ENCODE assay signal across 7 cellular contexts in the genomic region with DNA sequence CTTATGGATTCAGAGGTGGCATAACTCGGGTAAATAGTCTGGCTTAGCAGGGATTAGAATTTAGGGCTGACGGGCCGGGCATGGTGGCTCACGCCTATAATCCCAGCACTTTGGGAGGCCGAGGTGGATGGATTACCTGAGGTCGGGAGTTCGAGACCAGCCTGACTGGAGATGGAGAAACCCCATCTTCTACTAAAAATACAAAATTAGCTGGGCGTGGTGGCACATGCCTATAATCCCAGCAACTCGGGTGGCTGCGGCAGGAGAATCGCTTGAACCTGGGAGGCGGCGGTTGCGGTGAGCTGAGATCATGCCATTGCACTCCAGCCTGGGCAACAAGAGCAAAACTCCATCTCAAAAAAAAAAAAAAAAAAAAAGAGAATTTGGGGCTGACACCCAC. TPM values are rescaled to one million over a fixed set of nuclear protein-coding genes. Genes with fewer than 3 reads are reported as not detected.
DNase-seq lines count a peak whose midpoint lies in the region; ATAC-seq, FAIRE-seq and TF ChIP-seq lines count a peak whose summit lies in the region.
"Not testable (repeated sequence)": the region's sequence is repeated elsewhere in the genome, so short reads cannot be mapped to it uniquely, and the experiment has no call there.

No MANE protein-coding gene starts in this region.

- ATAC-seq in GM23338: not testable (repeated sequence)

- H2BK5ac ChIP-seq in H1 (ENCODE audit: low read depth, low read length): peak overlapping the region; percentile 53; the same call in 1 of the 2 replicates

- H3K27ac Mint-ChIP-seq in GM23338; activated naive CD4-positive, alpha-beta T cell treated with anti-CD3 and anti-CD28 coated beads for 36 hours: not testable (repeated sequence)
- peak overlapping the region; percentile 92 for H3K27ac Mint-ChIP-seq in activated CD4-positive, alpha-beta memory T cell treated with anti-CD3 and anti-CD28 coated beads, Interleukin-2, amount 10 ng/mL, durations not matched to agents 7 days and 5 days
- peak overlapping the region; percentile 89 for H3K27ac Mint-ChIP-seq in neural crest cell (ENCODE audit: unreplicated experiment)

- H3K79me1 ChIP-seq in H1 (ENCODE audit: low read depth, low read length): not testable (repeated sequence)

- H2BK120ac ChIP-seq in H1 (replicated peaks; ENCODE audit: low read depth, low read length): not testable (repeated sequence)

- H4K20me1 ChIP-seq in GM23338 (replicated peaks; ENCODE audit: insufficient read depth); Loucy (ENCODE audit: insufficient read depth, low read length, poor library complexity, severe bottlenecking); PC-9 (ENCODE audit: insufficient read depth); H1 (replicated peaks in 1 of 2; ENCODE audit: control insufficient read depth in 1 of 2, insufficient read depth in 2 of 2, low read length in 2 of 2): not testable (repeated sequence)

- H3K4me1 ChIP-seq in GM23338 (ENCODE audit: insufficient read depth) (peaks cover 22% of the 10 kb centered on the region), Loucy (ENCODE audit: insufficient read depth, low read length, poor library complexity, severe bottlenecking) (peaks cover 38% of the 10 kb centered on the region), PC-9 (replicated peaks; ENCODE audit: insufficient read depth) (peaks cover 21% of the 10 kb centered on the region), H1 (replicated peaks in 1 of 4; ENCODE audit: control insufficient read depth in 3 of 4, insufficient read depth in 4 of 4, low read length in 3 of 4) (peaks cover 5 to 19% (median 9%) of the 10 kb centered on the region in 4 experiments)

- H3K79me2 ChIP-seq in GM23338 (replicated peaks; ENCODE audit: insufficient read depth); Loucy (ENCODE audit: insufficient read depth, low read length); PC-9 (ENCODE audit: low read depth); H1 (ENCODE audit: control insufficient read depth in 1 of 2, insufficient read depth in 2 of 2, low read length in 2 of 2): not testable (repeated sequence)

- not testable (repeated sequence) for H3K27me3 ChIP-seq in GM23338 (ENCODE audit: insufficient read depth); Loucy (ENCODE audit: insufficient read depth, low read length, poor library complexity, severe bottlenecking); PC-9 (ENCODE audit: insufficient read depth, low read depth); H1 (replicated peaks in 1 of 4; ENCODE audit: control insufficient read depth in 3 of 4, extremely low read depth in 1 of 4, insufficient read depth in 3 of 4, low read length in 3 of 4)

- TF ChIP-seq POLR2A in H1 (IDR thresholded peaks at IDR 0.05; ENCODE audit: control extremely low read depth in 1 of 2, low read depth in 2 of 2, low read length in 2 of 2): not testable (repeated sequence)

- H3K14ac ChIP-seq in H1 (ENCODE audit: insufficient read length): not testable (repeated sequence)

- not testable (repeated sequence) for H4K8ac ChIP-seq in H1 (ENCODE audit: extremely low read depth, insufficient read depth, low read length)

- H3F3A ChIP-seq in GM23338 (replicated peaks; ENCODE audit: low read depth); Loucy (ENCODE audit: low read depth): not testable (repeated sequence)
- peaks cover 10% of the 10 kb centered on the region; the same call in 1 of the 2 replicates for H3F3A ChIP-seq in PC-9 (ENCODE audit: insufficient read depth, low read depth)

- not testable (repeated sequence) for H2AK5ac ChIP-seq in H1 (ENCODE audit: low read depth, low read length)

- not testable (repeated sequence) for H3K4ac ChIP-seq in H1 (replicated peaks; ENCODE audit: insufficient read length, low read depth, low read length)

- CTCF ChIA-PET in PC-9 (lab: Charles Lee): not testable (repeated sequence)
- CTCF ChIA-PET in activated CD4-positive, alpha-beta memory T cell treated with anti-CD3 and anti-CD28 coated beads, Interleukin-2, amount 10 ng/mL, durations not matched to agents 7 days and 5 days (lab: Charles Lee): interaction anchor here (0.7 to 7.8 kb wide), 3 partner anchors 11 to 70 kb away, joined by 3 to 82 read pairs (median 7); no protein-coding TSS in a partner anchor
- CTCF ChIA-PET in activated naive CD4-positive, alpha-beta T cell treated with anti-CD3 and anti-CD28 coated beads for 36 hours (lab: Charles Lee): interaction anchor here (0.6 to 14.6 kb wide), 5 partner anchors 15 to 164 kb away, joined by 4 to 189 read pairs (median 9); no protein-coding TSS in a partner anchor
- CTCF ChIA-PET in H1 (lab: Charles Lee; ENCODE audit: partially characterized antibody): interaction anchor here (0.6 to 23.9 kb wide), 11 partner anchors 8 to 416 kb away, joined by 3 to 406 read pairs (median 11); a partner anchor contains a TSS

- WGBS in H1 (ENCODE audit: extremely low coverage in 1 of 2, insufficient coverage in 1 of 2, insufficient read length in 1 of 2, insufficient replicate concordance in 2 of 2, low coverage in 1 of 2, low lambda C conversion rate in 2 of 2, missing lambda C conversion rate in 1 of 2), 2 experiments: 90% methylated on average over 14 of the region's 14 CpGs; no CpG with 5 or more reads in 1 of the 2 experiments

- H3K9ac ChIP-seq in Loucy (ENCODE audit: low read depth, low read length, poor library complexity, severe bottlenecking): peak overlapping the region; percentile 74
- H3K9ac ChIP-seq in H1 (replicated peaks in 1 of 4; ENCODE audit: extremely low read depth in 1 of 4, low read depth in 3 of 4, low read length in 3 of 4): not testable (repeated sequence)

- peak overlapping the region; percentile 94 for H2AFZ ChIP-seq in GM23338
- not testable (repeated sequence) for H2AFZ ChIP-seq in Loucy (ENCODE audit: low read length); PC-9; H1 (ENCODE audit: low read length)

- H3K27ac ChIP-seq in GM23338 (ENCODE audit: low read depth): peak overlapping the region; percentile 60; the same call in 1 of the 2 replicates
- not testable (repeated sequence) for H3K27ac ChIP-seq in PC-9; H1 (ENCODE audit: low read depth, low read length)

- not testable (repeated sequence) for H3K4me3 ChIP-seq in GM23338; PC-9; H1 (ENCODE audit: extremely low read depth in 1 of 4, insufficient read depth in 2 of 4, low read depth in 3 of 4, low read length in 4 of 4)
- peak overlapping the region; percentile 56 for H3K4me3 ChIP-seq in Loucy (ENCODE audit: low read length, poor library complexity, severe bottlenecking)

- H3K23ac ChIP-seq in H1 (ENCODE audit: insufficient read length): not testable (repeated sequence)

- not testable (repeated sequence) for H2BK15ac ChIP-seq in H1 (ENCODE audit: low read length)

- H3K4me1 Mint-ChIP-seq in GM23338 (peaks cover 37% of the 10 kb centered on the region), neural crest cell (peaks cover 43% of the 10 kb centered on the region)
- H3K4me1 Mint-ChIP-seq in activated CD4-positive, alpha-beta memory T cell treated with anti-CD3 and anti-CD28 coated beads, Interleukin-2, amount 10 ng/mL, durations not matched to agents 7 days and 5 days: peaks cover 31% of the 10 kb centered on the region
- peaks cover 11% of the 10 kb centered on the region for H3K4me1 Mint-ChIP-seq in activated naive CD4-positive, alpha-beta T cell treated with anti-CD3 and anti-CD28 coated beads for 36 hours (ENCODE audit: low read depth)

- 0 out of 2 replicates have a peak overlapping the region, but pooled peaks have one; percentile 96 for H2BK12ac ChIP-seq in H1 (ENCODE audit: low read depth, low read length)

- DNase-seq in GM23338 (ENCODE audit: low spot score); PC-9; activated CD4-positive, alpha-beta memory T cell treated with anti-CD3 and anti-CD28 coated beads, Interleukin-2, amount 10 ng/mL, durations not matched to agents 7 days and 5 days; H1 (ENCODE audit: low read depth in 1 of 2, low spot score in 2 of 2); neural crest cell (ENCODE audit: low read depth, low spot score): not testable (repeated sequence)
- peak; percentile 3 for DNase-seq in activated naive CD4-positive, alpha-beta T cell treated with anti-CD3 and anti-CD28 coated beads for 36 hours

- intact Hi-C loops in PC-9 (cut with micrococcal nuclease; ENCODE audit: unreplicated experiment); activated naive CD4-positive, alpha-beta T cell treated with anti-CD3 and anti-CD28 coated beads for 36 hours (cut with micrococcal nuclease): not testable (repeated sequence)

- not testable (repeated sequence) for H3K23me2 ChIP-seq in H1 (ENCODE audit: low read depth, low read length)

- not testable (repeated sequence) for TF ChIP-seq CTCF in GM23338 (conservative IDR thresholded peaks at IDR 0.05; ENCODE audit: low read depth in 2 of 2); Loucy (conservative IDR thresholded peaks at IDR 0.05; ENCODE audit: low read length); PC-9 (conservative IDR thresholded peaks at IDR 0.05); H1 (IDR thresholded peaks at IDR 0.05; ENCODE audit: control extremely low read depth in 1 of 3, insufficient read depth in 1 of 3, low read depth in 1 of 3, low read length in 3 of 3); neural crest cell (conservative IDR thresholded peaks at IDR 0.05)

- not testable (repeated sequence) for TF ChIP-seq RAD21 in H1 (IDR thresholded peaks at IDR 0.05 in 1 of 2, conservative IDR thresholded peaks at IDR 0.05 in 1 of 2; ENCODE audit: low read depth in 2 of 2, low read length in 2 of 2)

- H2BK20ac ChIP-seq in H1 (ENCODE audit: low read length): not testable (repeated sequence)

- H3K36me3 ChIP-seq in GM23338 (ENCODE audit: insufficient read depth); Loucy (ENCODE audit: insufficient read depth, low read length); PC-9 (ENCODE audit: low read depth); H1 (ENCODE audit: control insufficient read depth in 2 of 4, insufficient read depth in 4 of 4, low read length in 3 of 4): not testable (repeated sequence)

- H3K4me3 Mint-ChIP-seq in GM23338; activated CD4-positive, alpha-beta memory T cell treated with anti-CD3 and anti-CD28 coated beads, Interleukin-2, amount 10 ng/mL, durations not matched to agents 7 days and 5 days; activated naive CD4-positive, alpha-beta T cell treated with anti-CD3 and anti-CD28 coated beads for 36 hours; neural crest cell: not testable (repeated sequence)

- not testable (repeated sequence) for H3K9me3 Mint-ChIP-seq in GM23338; activated CD4-positive, alpha-beta memory T cell treated with anti-CD3 and anti-CD28 coated beads, Interleukin-2, amount 10 ng/mL, durations not matched to agents 7 days and 5 days; activated naive CD4-positive, alpha-beta T cell treated with anti-CD3 and anti-CD28 coated beads for 36 hours; neural crest cell

- H3K9me2 ChIP-seq in GM23338 (ENCODE audit: insufficient read depth); Loucy (replicated peaks; ENCODE audit: low read depth, low read length); PC-9 (ENCODE audit: insufficient read depth): not testable (repeated sequence)

- not testable (repeated sequence) for H3K4me2 ChIP-seq in GM23338; H1 (ENCODE audit: insufficient read depth in 1 of 2, low read depth in 2 of 2, low read length in 2 of 2)
- H3K4me2 ChIP-seq in Loucy (ENCODE audit: low read depth, low read length, poor library complexity, severe bottlenecking): peak overlapping the region; percentile 76
- peak overlapping the region; percentile 57 for H3K4me2 ChIP-seq in PC-9

- POLR2A ChIA-PET in PC-9 (lab: Charles Lee; ENCODE audit: unreplicated experiment) (interaction anchor here (0.6 kb wide), 1 partner anchor 337 kb away, joined by 3 read pairs; no protein-coding TSS in a partner anchor), H1 (lab: Charles Lee; ENCODE audit: partially characterized antibody) (interaction anchor here (0.7 to 4.8 kb wide), 10 partner anchors 9 to 68 kb away, joined by 3 to 19 read pairs (median 4); a partner anchor contains a TSS)
- POLR2A ChIA-PET in activated CD4-positive, alpha-beta memory T cell treated with anti-CD3 and anti-CD28 coated beads, Interleukin-2, amount 10 ng/mL, durations not matched to agents 7 days and 5 days (lab: Charles Lee): interaction anchor here (0.7 to 4.0 kb wide), 6 partner anchors 10 to 75 kb away, joined by 3 to 32 read pairs (median 8); a partner anchor contains a TSS

- BruUV-seq in PC-9 (replicated peaks; lab: Mats Ljungman, UMichigan): not testable (repeated sequence)

- not testable (repeated sequence) for H3K9me3 ChIP-seq in Loucy (ENCODE audit: insufficient read depth, low read depth, low read length); PC-9 (ENCODE audit: insufficient read depth, low read depth); H1 (ENCODE audit: insufficient read depth in 2 of 2, low read depth in 1 of 2, low read length in 1 of 2)

- H4K5ac ChIP-seq in H1 (ENCODE audit: insufficient read length, low read depth, low read length): not testable (repeated sequence)

- not testable (repeated sequence) for H3K56ac ChIP-seq in H1 (replicated peaks; ENCODE audit: insufficient read length, low read depth, low read length)

- H3K18ac ChIP-seq in H1 (ENCODE audit: extremely low read depth, low read length): not testable (repeated sequence)

- TF ChIP-seq EP300 in H1 (IDR thresholded peaks at IDR 0.05; ENCODE audit: borderline replicate concordance in 1 of 2, low read depth in 2 of 2, low read length in 2 of 2): not testable (repeated sequence)

- FAIRE-seq in H1 (lab: Jason Lieb, UNC): not testable (repeated sequence)

- not testable (repeated sequence) for H4K91ac ChIP-seq in H1 (replicated peaks; ENCODE audit: insufficient read length, low read length)

- not testable (repeated sequence) for H3K36me3 Mint-ChIP-seq in GM23338 (ENCODE audit: low read depth); activated CD4-positive, alpha-beta memory T cell treated with anti-CD3 and anti-CD28 coated beads, Interleukin-2, amount 10 ng/mL, durations not matched to agents 7 days and 5 days (ENCODE audit: low read depth); activated naive CD4-positive, alpha-beta T cell treated with anti-CD3 and anti-CD28 coated beads for 36 hours (ENCODE audit: low read depth); neural crest cell (ENCODE audit: low read depth)

- not testable (repeated sequence) for H3K27me3 Mint-ChIP-seq in GM23338 (ENCODE audit: insufficient read depth, low read depth, poor library complexity); activated naive CD4-positive, alpha-beta T cell treated with anti-CD3 and anti-CD28 coated beads for 36 hours (ENCODE audit: low read depth); neural crest cell (ENCODE audit: low read depth)
- peaks cover 14% of the 10 kb centered on the region for H3K27me3 Mint-ChIP-seq in activated CD4-positive, alpha-beta memory T cell treated with anti-CD3 and anti-CD28 coated beads, Interleukin-2, amount 10 ng/mL, durations not matched to agents 7 days and 5 days

RNA-seq across cellular contexts. Expression of a gene that starts 6.4 kb away (rescaled TPM):
- total RNA-seq in GM23338 (2014; rRNA removed; shearing (Covaris generic)): 16.0 and 20.3 TPM in 2 replicates
- polyA plus RNA-seq in GM23338 (2016; fragmentation: Nextera tagmentation; extraction: Ambion mirVana): 2.0 and 2.5 TPM in 2 replicates
- total RNA-seq in PC-9 (2021): 8.2 and 11.0 TPM in 2 replicates
- total RNA-seq in activated CD4-positive, alpha-beta memory T cell treated with anti-CD3 and anti-CD28 coated beads, Interleukin-2, amount 10 ng/mL, durations not matched to agents 7 days and 5 days: 10 to 100 TPM; 25.7 to 30.2 TPM
- total RNA-seq in activated naive CD4-positive, alpha-beta T cell treated with anti-CD3 and anti-CD28 coated beads for 36 hours: 10 to 100 TPM in 1 of 2 experiments, 1 to 10 TPM in 1; 9.4 to 10.3 TPM
- 24.2 and 30.9 TPM in 2 replicates for total RNA-seq in H1 (2021; fragmentation: NEBNext Ultra II Directional; extraction: Animal tissue kit (Norgen Biotek cat#: 25700))
- 21.2 and 29.0 TPM in 2 replicates for polyA plus RNA-seq in H1 (2011; rRNA removed)
- 23.4 TPM for polyA plus RNA-seq in H1 (2011; cell fraction: cytosol; rRNA removed)
- polyA plus RNA-seq in H1 (2011; cell fraction: nucleus; rRNA removed): 28.4 TPM
- polyA plus RNA-seq in H1 (2012, experiment 1 of 2): 20.6 to 25.4 TPM (median 23.4 TPM) in 4 replicates
- 20.0 TPM for polyA plus RNA-seq in H1 (2012, experiment 2 of 2)
- polyA plus RNA-seq in H1 (2013, experiment 1 of 2): 9.5 TPM
- polyA plus RNA-seq in H1 (2013, experiment 2 of 2): 9.4 TPM
- polyA minus RNA-seq in H1 (2011; rRNA and poly(A)+ RNA removed): 36.9 and 38.5 TPM in 2 replicates
- polyA minus RNA-seq in H1 (2011; cell fraction: cytosol; rRNA and poly(A)+ RNA removed): 23.9 TPM
- polyA minus RNA-seq in H1 (2011; cell fraction: nucleus; rRNA and poly(A)+ RNA removed): 28.7 TPM
- 18.0 and 23.0 TPM in 2 replicates for total RNA-seq in neural crest cell

RNA-seq across cellular contexts. Expression of a gene that starts 45.8 kb away (rescaled TPM):
- 113 and 160 TPM in 2 replicates for total RNA-seq in GM23338 (2014; rRNA removed; shearing (Covaris generic))
- 69.3 and 77.7 TPM in 2 replicates for polyA plus RNA-seq in GM23338 (2016; fragmentation: Nextera tagmentation; extraction: Ambion mirVana)
- total RNA-seq in PC-9 (2021): 74.3 and 75.3 TPM in 2 replicates
- 10 to 100 TPM; 73.2 to 73.8 TPM for total RNA-seq in activated CD4-positive, alpha-beta memory T cell treated with anti-CD3 and anti-CD28 coated beads, Interleukin-2, amount 10 ng/mL, durations not matched to agents 7 days and 5 days
- total RNA-seq in activated naive CD4-positive, alpha-beta T cell treated with anti-CD3 and anti-CD28 coated beads for 36 hours: 100 to 1,000 TPM; 102 to 106 TPM
- total RNA-seq in H1 (2021; fragmentation: NEBNext Ultra II Directional; extraction: Animal tissue kit (Norgen Biotek cat#: 25700)): 144 and 153 TPM in 2 replicates
- polyA plus RNA-seq in H1 (2011; rRNA removed): 31.7 and 48.9 TPM in 2 replicates
- 68.3 TPM for polyA plus RNA-seq in H1 (2011; cell fraction: cytosol; rRNA removed)
- polyA plus RNA-seq in H1 (2011; cell fraction: nucleus; rRNA removed): 101 TPM
- polyA plus RNA-seq in H1 (2012, experiment 1 of 2): 93.4 to 126 TPM (median 104 TPM) in 4 replicates
- polyA plus RNA-seq in H1 (2012, experiment 2 of 2): 5.9 TPM
- 72.9 TPM for polyA plus RNA-seq in H1 (2013, experiment 1 of 2)
- 69.3 TPM for polyA plus RNA-seq in H1 (2013, experiment 2 of 2)
- polyA minus RNA-seq in H1 (2011; rRNA and poly(A)+ RNA removed): 72.1 and 91.2 TPM in 2 replicates
- polyA minus RNA-seq in H1 (2011; cell fraction: cytosol; rRNA and poly(A)+ RNA removed): 43.2 TPM
- polyA minus RNA-seq in H1 (2011; cell fraction: nucleus; rRNA and poly(A)+ RNA removed): 127 TPM
- total RNA-seq in neural crest cell: 95.8 and 96.6 TPM in 2 replicates
